Comparison of ENCODE assay signal across 8 cellular contexts in the genomic region with DNA sequence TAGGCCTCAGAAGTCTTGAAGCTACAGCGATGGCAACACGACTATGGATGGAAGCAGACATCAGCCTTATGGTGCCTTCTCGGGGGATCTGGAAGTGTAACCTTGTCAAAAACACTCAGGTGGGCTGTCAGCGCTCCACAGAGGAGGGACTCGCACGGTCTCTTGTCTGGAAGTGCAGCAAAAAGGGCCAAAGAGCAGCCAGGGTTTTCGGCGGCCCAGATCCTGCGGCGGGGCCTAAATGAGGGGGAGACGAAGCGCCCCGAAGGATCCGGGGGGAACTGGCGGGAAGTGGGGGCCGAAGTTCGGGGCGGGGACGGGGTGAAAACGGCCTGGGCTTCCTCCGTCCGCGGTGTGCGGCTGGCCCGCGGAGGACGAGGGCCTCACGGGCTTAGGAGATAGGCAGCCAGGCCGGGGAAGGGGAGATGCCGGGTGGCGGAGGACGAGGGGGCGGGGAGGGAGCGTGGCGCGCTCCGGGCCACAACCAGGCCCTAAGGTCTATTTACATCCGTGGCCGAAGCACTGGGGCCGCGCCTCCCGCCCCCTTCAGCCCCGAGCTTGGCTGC. TPM values are rescaled to one million over a fixed set of nuclear protein-coding genes. Genes with fewer than 3 reads are reported as not detected.
DNase-seq lines count a peak whose midpoint lies in the region; FAIRE-seq and TF ChIP-seq lines count a peak whose summit lies in the region.

No MANE protein-coding gene starts in this region.

- H3K27me3 Mint-ChIP-seq in activated naive CD4-positive, alpha-beta T cell treated with anti-CD3 and anti-CD28 coated beads, Interleukin-2, amount 10 ng/mL, durations not matched to agents 7 days and 5 days, result peaks cover 5% of the 10 kb centered on the region

- H3F3A ChIP-seq in smooth muscle cell (ENCODE audit: low read depth), result no peaks in the 10 kb centered on the region

- WGBS in smooth muscle cell (ENCODE audit: low lambda C conversion rate), result 4% methylated on average over 16 of the region's 43 CpGs

- peak overlapping the region; percentile 98 for H3K4me3 Mint-ChIP-seq in activated naive CD4-positive, alpha-beta T cell treated with anti-CD3 and anti-CD28 coated beads, Interleukin-2, amount 10 ng/mL, durations not matched to agents 7 days and 5 days

- H3K79me2 ChIP-seq in smooth muscle cell (ENCODE audit: low read depth), result peaks cover 67% of the 10 kb centered on the region

- H3K4me1 ChIP-seq in left ventricle myocardium inferior (peaks cover 67% of the 10 kb centered on the region), smooth muscle cell (ENCODE audit: low read depth) (peaks cover 6% of the 10 kb centered on the region)

- no peaks in the 10 kb centered on the region for H3K9me3 Mint-ChIP-seq in activated naive CD4-positive, alpha-beta T cell treated with anti-CD3 and anti-CD28 coated beads, Interleukin-2, amount 10 ng/mL, durations not matched to agents 7 days and 5 days

- no peaks in the 10 kb centered on the region for H3K9me3 ChIP-seq in left ventricle myocardium inferior (replicated peaks)
- H3K9me3 ChIP-seq in smooth muscle cell (replicated peaks; ENCODE audit: low read depth), result no peaks in the 10 kb centered on the region

- peak overlapping the region; percentile 94 for H3K9ac ChIP-seq in smooth muscle cell (ENCODE audit: low read depth)

- H3K4me1 Mint-ChIP-seq in activated naive CD4-positive, alpha-beta T cell treated with anti-CD3 and anti-CD28 coated beads, Interleukin-2, amount 10 ng/mL, durations not matched to agents 7 days and 5 days, result peaks cover 70% of the 10 kb centered on the region

- peak overlapping the region; percentile 80 for H3K27ac ChIP-seq in VCaP
- peak overlapping the region; percentile 95 for H3K27ac ChIP-seq in left ventricle myocardium inferior (replicated peaks)
- peak overlapping the region; percentile 83 for H3K27ac ChIP-seq in smooth muscle cell (ENCODE audit: low read depth)

- CTCF ChIA-PET in activated naive CD4-positive, alpha-beta T cell treated with anti-CD3 and anti-CD28 coated beads, Interleukin-2, amount 10 ng/mL, durations not matched to agents 7 days and 5 days (lab: Charles Lee), result interaction anchor here (1.5 to 6.3 kb wide), 5 partner anchors 9 to 173 kb away, joined by 3 to 41 read pairs (median 9); no protein-coding TSS in a partner anchor

- peak overlapping the region; percentile 89 for H3K4me2 ChIP-seq in smooth muscle cell

- H3K27me3 ChIP-seq in left ventricle myocardium inferior (ENCODE audit: low read depth) (no peaks in the 10 kb centered on the region), smooth muscle cell (ENCODE audit: low read depth) (no peaks in the 10 kb centered on the region)

- H3K36me3 Mint-ChIP-seq in activated naive CD4-positive, alpha-beta T cell treated with anti-CD3 and anti-CD28 coated beads, Interleukin-2, amount 10 ng/mL, durations not matched to agents 7 days and 5 days, result peaks cover 34% of the 10 kb centered on the region

- H3K27ac Mint-ChIP-seq in activated naive CD4-positive, alpha-beta T cell treated with anti-CD3 and anti-CD28 coated beads, Interleukin-2, amount 10 ng/mL, durations not matched to agents 7 days and 5 days, result peak overlapping the region; percentile 89

- peak overlapping the region; percentile 100 for H3K4me3 ChIP-seq in left ventricle myocardium inferior
- H3K4me3 ChIP-seq in smooth muscle cell, result peak overlapping the region; percentile 95

- FAIRE-seq in GM19239 (lab: Jason Lieb, UNC), result no peak
- no peak for FAIRE-seq in frontal cortex (lab: Jason Lieb, UNC)

- intact Hi-C loops in left ventricle myocardium inferior (cut with micrococcal nuclease), result no loop called here

- TF ChIP-seq CTCF in VCaP (conservative IDR thresholded peaks at IDR 0.05) (no peak), left ventricle myocardium inferior (IDR thresholded peaks at IDR 0.05; ENCODE audit: borderline replicate concordance) (no peak), smooth muscle cell (IDR thresholded peaks at IDR 0.05; ENCODE audit: borderline replicate concordance, insufficient read depth, poor library complexity, severe bottlenecking) (no peak)

- H3K36me3 ChIP-seq in left ventricle myocardium inferior (peaks cover 9% of the 10 kb centered on the region), smooth muscle cell (ENCODE audit: low read depth) (no peaks in the 10 kb centered on the region)

- peak overlapping the region; percentile 76 for H2AFZ ChIP-seq in smooth muscle cell (ENCODE audit: low read depth)

- peak; percentile 44 for DNase-seq in activated naive CD4-positive, alpha-beta T cell treated with anti-CD3 and anti-CD28 coated beads, Interleukin-2, amount 10 ng/mL, durations not matched to agents 7 days and 5 days
- no peak for DNase-seq in activated naive CD4-positive, alpha-beta T cell treated with Interleukin-2 at 50 U/mL for 16 hours
- DNase-seq in left ventricle myocardium inferior, result no peak
- DNase-seq in smooth muscle cell (lab: John Stamatoyannopoulos, UW; ENCODE audit: unreplicated experiment), result no peak
- no peak for DNase-seq in GM19239 (ENCODE audit: insufficient read length, low spot score)
- no peak for DNase-seq in frontal cortex (ENCODE audit: low spot score in 2 of 2)
- DNase-seq in KG1 (lab: John Stamatoyannopoulos, UW), result no peak

- H4K20me1 ChIP-seq in smooth muscle cell (ENCODE audit: low read depth), result peaks cover 48% of the 10 kb centered on the region

RNA-seq across cellular contexts. Expression of a gene that starts 0.6 kb away (rescaled TPM):
- total RNA-seq in left ventricle myocardium inferior (54.8 TPM), smooth muscle cell (45.3 and 65.8 TPM in 2 replicates), frontal cortex (41.6 TPM)
- 11.7 and 13.4 TPM in 2 replicates for polyA plus RNA-seq in smooth muscle cell
